Comparison of ENCODE assay signal across 22 cellular contexts in genomic region chr10:106680061-106680460, GRCh38.
A peak's percentile ranks its signal among the peaks of the same experiment; 100 is the strongest.
DNase-seq lines count a peak whose midpoint lies in the region; TF ChIP-seq lines count a peak whose summit lies in the region.
"Had no signal": no experiment of that assay in that cellular context is flagged by ENCODE, and none has a peak within 500 bp of the region (broad histone marks: within the 10 kb centered on the region; RNA-seq: fewer than 3 reads in every experiment).

No MANE protein-coding gene starts in this region.

- intact Hi-C loops in MCF 10A (cut with micrococcal nuclease): loop anchor here (5.0 kb wide), 2 partner anchors 503 to 728 kb away; no protein-coding TSS in a partner anchor
- intact Hi-C loops in mammary epithelial cell (cut with micrococcal nuclease): loop anchor here (5.0 kb wide), 1 partner anchor 728 kb away; no protein-coding TSS in a partner anchor

- H3K27me3 ChIP-seq in mammary epithelial cell (ENCODE audit: insufficient read depth, low read length) (no peaks in the 10 kb centered on the region), adipocyte (replicated peaks; ENCODE audit: control insufficient read depth, insufficient read depth, low read length) (peaks cover 2% of the 10 kb centered on the region), neuronal stem cell (ENCODE audit: control insufficient read depth in 3 of 3, insufficient read depth in 3 of 3, low read depth in 1 of 3, low read length in 3 of 3) (no peaks in the 10 kb centered on the region)
- H3K27me3 ChIP-seq: BE2C; BLaER1 treated with 17β-estradiol and CSF1 and Interleukin-3, amounts not matched to agents 10 nM and 100 nM had no signal

- peak overlapping the region; percentile 3 for H3K27ac Mint-ChIP-seq in MCF 10A (ENCODE audit: low read depth, unreplicated experiment)
- H3K27ac Mint-ChIP-seq: CD14-positive monocyte; CD4-positive, alpha-beta T cell; CD8-positive, alpha-beta memory T cell; GM23338; H9 had no signal

- no peak overlapping the region for H3K4ac ChIP-seq in neuronal stem cell (ENCODE audit: low read length)

- no peak overlapping the region for H2BK12ac ChIP-seq in neuronal stem cell (ENCODE audit: low read length)

- H3K4me1 ChIP-seq in mammary epithelial cell (ENCODE audit: insufficient read depth, low read length) (no peaks in the 10 kb centered on the region), adipocyte (ENCODE audit: control insufficient read depth, insufficient read depth, low read length) (no peaks in the 10 kb centered on the region), neuronal stem cell (ENCODE audit: control insufficient read depth in 2 of 2, insufficient read depth in 1 of 2, low read depth in 1 of 2, low read length in 2 of 2) (no peaks in the 10 kb centered on the region)
- H3K4me1 ChIP-seq: BE2C; BLaER1 treated with 17β-estradiol and CSF1 and Interleukin-3, amounts not matched to agents 10 nM and 100 nM had no signal

- dilution Hi-C loops in mammary epithelial cell (cut with HindIII; ENCODE audit: low sequenced_read_pairs): no loop called here

- H3K4me1 Mint-ChIP-seq in MCF 10A (ENCODE audit: insufficient read depth, unreplicated experiment): peaks cover 8% of the 10 kb centered on the region
- H3K4me1 Mint-ChIP-seq: CD14-positive monocyte; CD8-positive, alpha-beta memory T cell; H9 had no signal

- no peak overlapping the region for H4K8ac ChIP-seq in neuronal stem cell (ENCODE audit: low read depth, low read length)

- no peak overlapping the region for H4K91ac ChIP-seq in neuronal stem cell (ENCODE audit: low read depth, low read length, poor library complexity)

- no peaks in the 10 kb centered on the region for H4K20me1 ChIP-seq in mammary epithelial cell (ENCODE audit: insufficient read depth, low read length)
- H4K20me1 ChIP-seq: BLaER1 treated with 17β-estradiol and CSF1 and Interleukin-3, amounts not matched to agents 10 nM and 100 nM had no signal

- H2BK120ac ChIP-seq in neuronal stem cell (ENCODE audit: low read depth, low read length): no peak overlapping the region

- no peaks in the 10 kb centered on the region for H3K27me3 Mint-ChIP-seq in MCF 10A (ENCODE audit: insufficient read depth, unreplicated experiment)
- H3K27me3 Mint-ChIP-seq: CD4-positive, alpha-beta T cell; CD8-positive, alpha-beta memory T cell had no signal

- H3K27ac ChIP-seq in mammary epithelial cell (ENCODE audit: insufficient read depth, low read depth, low read length) (no peak overlapping the region), neuronal stem cell (replicated peaks; ENCODE audit: low read length) (no peak overlapping the region)
- H3K27ac ChIP-seq: 22Rv1; BLaER1 treated with 17β-estradiol and CSF1 and Interleukin-3, amounts not matched to agents 10 nM and 100 nM had no signal

- H2AFZ ChIP-seq in mammary epithelial cell (ENCODE audit: low read depth, low read length): no peak overlapping the region
- H2AFZ ChIP-seq in neuronal stem cell (ENCODE audit: low read length): no peak overlapping the region
- H2AFZ ChIP-seq: GM23338 had no signal

- in situ Hi-C loops in mammary epithelial cell (cut with MboI; ENCODE audit: low sequenced_read_pairs in 2 of 2): no loop called here

- no peaks in the 10 kb centered on the region for H3K9me3 ChIP-seq in mammary epithelial cell (replicated peaks; ENCODE audit: insufficient read depth, low read length)
- peaks cover 3% of the 10 kb centered on the region for H3K9me3 ChIP-seq in adipocyte (ENCODE audit: control insufficient read depth, low read length)
- no peaks in the 10 kb centered on the region for H3K9me3 ChIP-seq in neuronal stem cell (replicated peaks in 1 of 2; ENCODE audit: control insufficient read depth in 2 of 2, insufficient read depth in 1 of 2, low read depth in 1 of 2, low read length in 2 of 2)
- H3K9me3 ChIP-seq: BE2C had no signal

- H3K79me1 ChIP-seq in neuronal stem cell (ENCODE audit: low read depth, low read length): no peaks in the 10 kb centered on the region

- H3K4me2 ChIP-seq in mammary epithelial cell (ENCODE audit: insufficient read depth, low read depth, low read length) (no peak overlapping the region), neuronal stem cell (ENCODE audit: insufficient read depth, low read length, poor library complexity, severe bottlenecking) (no peak overlapping the region)
- H3K4me2 ChIP-seq: BLaER1 treated with 17β-estradiol and CSF1 and Interleukin-3, amounts not matched to agents 10 nM and 100 nM; GM23338 had no signal

- TF ChIP-seq CTCF in MCF 10A (IDR thresholded peaks at IDR 0.05; ENCODE audit: unreplicated experiment): no peak
- TF ChIP-seq CTCF in mammary epithelial cell (conservative IDR thresholded peaks at IDR 0.05 in 1 of 2, IDR thresholded peaks at IDR 0.05 in 1 of 2; ENCODE audit: extremely low read depth in 1 of 2, insufficient read depth in 1 of 2, low read depth in 1 of 2, low read length in 2 of 2): no peak

- POLR2A ChIA-PET in MCF 10A (lab: Yijun Ruan, JAX): no interaction called here

- 44% methylated on average over 2 of the region's 2 CpGs for WGBS in mammary epithelial cell (ENCODE audit: low coverage, missing lambda C conversion rate)
- WGBS in neuronal stem cell (ENCODE audit: extremely low coverage in 2 of 2, insufficient read length in 2 of 2, insufficient replicate concordance in 1 of 2), 2 donors: no CpG with 5 or more reads among the region's 2 CpGs

- no peak overlapping the region for H3K18ac ChIP-seq in neuronal stem cell (ENCODE audit: low read length)

- no peak overlapping the region for H2BK5ac ChIP-seq in neuronal stem cell (ENCODE audit: low read length)

- H3K9me3 Mint-ChIP-seq in MCF 10A (ENCODE audit: unreplicated experiment): peaks cover 7% of the 10 kb centered on the region

- no peak overlapping the region for H2BK15ac ChIP-seq in neuronal stem cell (ENCODE audit: low read length)

- H3K4me3 Mint-ChIP-seq in MCF 10A (ENCODE audit: unreplicated experiment): no peak overlapping the region
- H3K4me3 Mint-ChIP-seq: CD14-positive monocyte; CD4-positive, alpha-beta T cell; CD8-positive, alpha-beta memory T cell; GM23338; H9 had no signal

- no peak overlapping the region for H3K9ac ChIP-seq in mammary epithelial cell (ENCODE audit: insufficient read depth, low read length)
- no peak overlapping the region for H3K9ac ChIP-seq in adipocyte (ENCODE audit: low read length)
- no peak overlapping the region for H3K9ac ChIP-seq in neuronal stem cell (ENCODE audit: low read depth, low read length, poor library complexity)
- H3K9ac ChIP-seq: BLaER1 treated with 17β-estradiol and CSF1 and Interleukin-3, amounts not matched to agents 10 nM and 100 nM had no signal

- H3K23ac ChIP-seq in neuronal stem cell (ENCODE audit: low read depth, low read length, poor library complexity): no peak overlapping the region

- no peak overlapping the region for H2AK5ac ChIP-seq in neuronal stem cell (ENCODE audit: low read depth, low read length)

- BruUV-seq in MCF 10A (replicated peaks; lab: Mats Ljungman, UMichigan) (no TSS peak), mammary epithelial cell (replicated peaks; lab: Mats Ljungman, UMichigan) (no TSS peak)

- H3K4me3 ChIP-seq in mammary epithelial cell (replicated peaks in 1 of 3; ENCODE audit: insufficient read depth in 1 of 3, low read depth in 2 of 3, low read length in 3 of 3): no peak overlapping the region
- H3K4me3 ChIP-seq in adipocyte (ENCODE audit: low read length): no peak overlapping the region
- no peak overlapping the region for H3K4me3 ChIP-seq in neuronal stem cell (ENCODE audit: low read length in 2 of 2)
- H3K4me3 ChIP-seq: BLaER1 treated with 17β-estradiol and CSF1 and Interleukin-3, amounts not matched to agents 10 nM and 100 nM; GM12878; GM23338 had no signal

- DNase-seq in MCF 10A (ENCODE audit: unreplicated experiment): no peak
- no peak for DNase-seq in mammary epithelial cell
- peak; percentile 14 for DNase-seq in HS-27A (ENCODE audit: low read depth)
- DNase-seq in adipocyte (ENCODE audit: low read depth): peak; percentile 46
- peak; percentile 31 for DNase-seq in dedifferentiated amniotic fluid mesenchymal stem cell (ENCODE audit: extremely low spot score)
- no peak for DNase-seq in occipital lobe (lab: John Stamatoyannopoulos, UW)
- no peak for DNase-seq in neuronal stem cell (ENCODE audit: low spot score)
- no peak for DNase-seq in NCI-H2196 treated with DMSO at 0.1 percent for 48 hours (lab: John Stamatoyannopoulos, UW; ENCODE audit: unreplicated experiment)
- DNase-seq: ACHN; AML-193; BE2C; CD4-positive, alpha-beta T cell; CD8-positive, alpha-beta memory T cell; DMS 273 treated with DMSO at 0.1 percent for 48 hours; DMS79; GDM1; H9 had no signal

- H3K14ac ChIP-seq in neuronal stem cell (ENCODE audit: low read length): no peak overlapping the region

- CTCF ChIA-PET in MCF 10A (lab: Yijun Ruan, JAX): interaction anchor here (0.5 to 9.7 kb wide), 2 partner anchors 56 to 246 kb away, joined by 3 to 125 read pairs; no protein-coding TSS in a partner anchor
- CTCF ChIA-PET in mammary epithelial cell (lab: Charles Lee; ENCODE audit: low non-redundant PET): no interaction called here

- H3K36me3 Mint-ChIP-seq in MCF 10A (ENCODE audit: insufficient read depth, unreplicated experiment): no peaks in the 10 kb centered on the region
- H3K36me3 Mint-ChIP-seq: CD14-positive monocyte had no signal

- no peaks in the 10 kb centered on the region for H3K79me2 ChIP-seq in mammary epithelial cell (ENCODE audit: insufficient read depth, low read length)

- H3K36me3 ChIP-seq in mammary epithelial cell (ENCODE audit: insufficient read depth, low read length) (no peaks in the 10 kb centered on the region), adipocyte (ENCODE audit: control insufficient read depth, insufficient read depth, low read length, severe bottlenecking) (no peaks in the 10 kb centered on the region), neuronal stem cell (replicated peaks in 1 of 2; ENCODE audit: control insufficient read depth in 2 of 2, insufficient read depth in 2 of 2, low read length in 2 of 2) (peaks cover 0 to 2% of the 10 kb centered on the region in 2 donors)
- H3K36me3 ChIP-seq: BE2C; BLaER1 treated with 17β-estradiol and CSF1 and Interleukin-3, amounts not matched to agents 10 nM and 100 nM had no signal

Comparison
In these comparisons a context has a peak if more than half of its experiments do, and no peak if none do; other contexts are left out.
1. DNase-seq: peak in HS-27A (single experiment), adipocyte (single experiment) and dedifferentiated amniotic fluid mesenchymal stem cell (single experiment); none in MCF 10A (single experiment), mammary epithelial cell (single experiment), occipital lobe (single experiment), neuronal stem cell (single experiment) and NCI-H2196 treated with DMSO at 0.1 percent for 48 hours (single experiment).